34 cellular contexts compared by ENCODE assay signal in genomic region chr11:1408346-1408745, GRCh38. TPM values are rescaled to one million over a fixed set of nuclear protein-coding genes. Genes with fewer than 3 reads are reported as not detected.
"Had no signal": no experiment of that assay in that cellular context is flagged by ENCODE, and none has a peak within 500 bp of the region (broad histone marks: within the 10 kb centered on the region; RNA-seq: fewer than 3 reads in every experiment).

No MANE protein-coding gene starts in this region.

- DNase-seq: activated CD4-positive, alpha-beta T cell treated with anti-CD3 and anti-CD28 coated beads for 36 hours; activated CD4-positive, alpha-beta T cell treated with anti-CD3 and anti-CD28 coated beads, Interleukin-2, amount 10 ng/mL, durations not matched to agents 7 days and 5 days; activated CD4-positive, alpha-beta T cell treated with anti-CD3 and anti-CD28 coated beads, Interleukin-2, amount 50 U/mL, for 48 hours; activated CD8-positive, alpha-beta memory T cell treated with anti-CD3 and anti-CD28 coated beads, Interleukin-2, amount 50 U/mL, for 4 hours; activated CD8-positive, alpha-beta T cell treated with anti-CD3 and anti-CD28 coated beads, Interleukin-2, amount 10 ng/mL, durations not matched to agents 7 days and 5 days; activated effector memory CD4-positive, alpha-beta T cell treated with Interleukin-2 at 50 U/mL for 16 hours; activated naive CD4-positive, alpha-beta T cell treated with anti-CD3 and anti-CD28 coated beads, Interleukin-2, amount 10 ng/mL, durations not matched to agents 7 days and 5 days; activated naive CD8-positive, alpha-beta T cell treated with anti-CD3 and anti-CD28 coated beads, Interleukin-2, amount 50 U/mL, for 24 hours; activated T-cell treated with anti-CD3 and anti-CD28 coated beads for 4 hours; activated T-cell treated with anti-CD3 and anti-CD28 coated beads, Interleukin-2, amount 50 U/mL, for 4 hours; aorta; Kasumi-1; KG1; MG63; NCI-H1048; NCI-H1105 treated with DMSO at 0.1 percent for 48 hours; NCI-H1436; NCI-H1694; NCI-H1930; NCI-H2081 treated with DMSO at 0.1 percent for 48 hours; NCI-H226; NCI-H446 treated with DMSO at 0.1 percent for 48 hours; NCI-H524; NK-92 treated with Interleukin-12 subunit alpha and Interleukin-12 subunit beta, amount 100 ng/mL, for 24 hours; PC-9; Right ventricle myocardium superior had no signal

- H3K27ac ChIP-seq: breast epithelium, PC-9, RWPE1 had no signal

- ATAC-seq: activated CD4-positive, alpha-beta T cell treated with anti-CD3 and anti-CD28 coated beads for 36 hours; activated CD8-positive, alpha-beta T cell treated with anti-CD3 and anti-CD28 coated beads, Interleukin-2, amount 10 ng/mL, durations not matched to agents 7 days and 5 days; activated naive CD8-positive, alpha-beta T cell treated with anti-CD3 and anti-CD28 coated beads, Interleukin-2, amount 50 U/mL, for 24 hours; activated T-cell treated with anti-CD3 and anti-CD28 coated beads, Interleukin-2, amount 50 U/mL, for 4 hours; HepG2 had no signal

- H3K27me3 Mint-ChIP-seq: activated CD4-positive, alpha-beta T cell treated with anti-CD3 and anti-CD28 coated beads for 36 hours; activated CD4-positive, alpha-beta T cell treated with anti-CD3 and anti-CD28 coated beads, Interleukin-2, amount 10 ng/mL, durations not matched to agents 7 days and 5 days; activated naive CD4-positive, alpha-beta T cell treated with anti-CD3 and anti-CD28 coated beads, Interleukin-2, amount 10 ng/mL, durations not matched to agents 7 days and 5 days; activated naive CD8-positive, alpha-beta T cell; activated naive CD8-positive, alpha-beta T cell treated with anti-CD3 and anti-CD28 coated beads, Interleukin-2, amount 50 U/mL, for 24 hours had no signal

- H3K4me3 ChIP-seq: breast epithelium, MG63, PC-9 had no signal

- H3K4me1 ChIP-seq: breast epithelium had no signal

- H3K36me3 ChIP-seq: breast epithelium, MG63 had no signal

- H3K9me3 ChIP-seq: breast epithelium, MG63 had no signal

- H3K27me3 ChIP-seq: MG63 had no signal

- H3K9me3 Mint-ChIP-seq: activated CD4-positive, alpha-beta T cell treated with anti-CD3 and anti-CD28 coated beads, Interleukin-2, amount 10 ng/mL, durations not matched to agents 7 days and 5 days; activated naive CD4-positive, alpha-beta T cell treated with anti-CD3 and anti-CD28 coated beads, Interleukin-2, amount 10 ng/mL, durations not matched to agents 7 days and 5 days; activated naive CD8-positive, alpha-beta T cell treated with anti-CD3 and anti-CD28 coated beads, Interleukin-2, amount 50 U/mL, for 24 hours; activated T-cell treated with anti-CD3 and anti-CD28 coated beads, Interleukin-2, amount 50 U/mL, for 4 hours; activated T-helper 1 cell treated with anti-CD3 and anti-CD28 coated beads, Interleukin-12 subunit alpha, Interleukin-12 subunit beta, Interleukin-2, Interleukin-4 antibody, amounts not matched to agents 30 ng/mL and 10 ng/mL and 1 ng/mL, durations not matched to agents 14 hours and 24 hours and 36 hours; T-helper 1 cell treated with Interleukin-12 subunit alpha and Interleukin-12 subunit beta and Interleukin-4 antibody, amounts not matched to agents 30 μg/mL and 1 μg/mL, for 36 hours; T-helper 2 cell treated with Interferon-gamma antibody and Interleukin-4, amounts not matched to agents 5 μg/mL and 100 μg/mL, for 36 hours had no signal

- H3K36me3 Mint-ChIP-seq: activated naive CD4-positive, alpha-beta T cell treated with anti-CD3 and anti-CD28 coated beads, Interleukin-2, amount 10 ng/mL, durations not matched to agents 7 days and 5 days; activated naive CD8-positive, alpha-beta T cell had no signal

- H3K4me1 Mint-ChIP-seq: activated CD4-positive, alpha-beta T cell treated with anti-CD3 and anti-CD28 coated beads for 36 hours; activated CD4-positive, alpha-beta T cell treated with anti-CD3 and anti-CD28 coated beads, Interleukin-2, amount 10 ng/mL, durations not matched to agents 7 days and 5 days; activated naive CD4-positive, alpha-beta T cell treated with anti-CD3 and anti-CD28 coated beads, Interleukin-2, amount 10 ng/mL, durations not matched to agents 7 days and 5 days; activated naive CD8-positive, alpha-beta T cell treated with anti-CD3 and anti-CD28 coated beads, Interleukin-2, amount 50 U/mL, for 24 hours had no signal

- H3K4me3 Mint-ChIP-seq: activated CD4-positive, alpha-beta T cell treated with anti-CD3 and anti-CD28 coated beads for 36 hours; activated CD4-positive, alpha-beta T cell treated with anti-CD3 and anti-CD28 coated beads, Interleukin-2, amount 10 ng/mL, durations not matched to agents 7 days and 5 days; activated CD8-positive, alpha-beta T cell treated with anti-CD3 and anti-CD28 coated beads, Interleukin-2, amount 10 ng/mL, durations not matched to agents 7 days and 5 days; activated naive CD4-positive, alpha-beta T cell treated with anti-CD3 and anti-CD28 coated beads, Interleukin-2, amount 10 ng/mL, durations not matched to agents 7 days and 5 days; activated naive CD8-positive, alpha-beta T cell; activated naive CD8-positive, alpha-beta T cell treated with anti-CD3 and anti-CD28 coated beads, Interleukin-2, amount 50 U/mL, for 24 hours; activated T-cell treated with anti-CD3 and anti-CD28 coated beads, Interleukin-2, amount 50 U/mL, for 4 hours; activated T-helper 1 cell treated with anti-CD3 and anti-CD28 coated beads, Interleukin-12 subunit alpha, Interleukin-12 subunit beta, Interleukin-2, Interleukin-4 antibody, amounts not matched to agents 30 ng/mL and 10 ng/mL and 1 ng/mL, durations not matched to agents 14 hours and 24 hours and 36 hours; T-helper 1 cell treated with Interleukin-12 subunit alpha and Interleukin-12 subunit beta and Interleukin-4 antibody, amounts not matched to agents 30 μg/mL and 1 μg/mL, for 36 hours; T-helper 2 cell treated with Interferon-gamma antibody and Interleukin-4, amounts not matched to agents 5 μg/mL and 100 μg/mL, for 36 hours had no signal

- H3K27ac Mint-ChIP-seq: activated CD4-positive, alpha-beta T cell treated with anti-CD3 and anti-CD28 coated beads for 36 hours; activated CD4-positive, alpha-beta T cell treated with anti-CD3 and anti-CD28 coated beads, Interleukin-2, amount 10 ng/mL, durations not matched to agents 7 days and 5 days; activated CD8-positive, alpha-beta T cell treated with anti-CD3 and anti-CD28 coated beads, Interleukin-2, amount 10 ng/mL, durations not matched to agents 7 days and 5 days; activated naive CD4-positive, alpha-beta T cell treated with anti-CD3 and anti-CD28 coated beads, Interleukin-2, amount 10 ng/mL, durations not matched to agents 7 days and 5 days; activated naive CD8-positive, alpha-beta T cell; activated naive CD8-positive, alpha-beta T cell treated with anti-CD3 and anti-CD28 coated beads, Interleukin-2, amount 50 U/mL, for 24 hours; activated T-helper 1 cell treated with anti-CD3 and anti-CD28 coated beads, Interleukin-12 subunit alpha, Interleukin-12 subunit beta, Interleukin-2, Interleukin-4 antibody, amounts not matched to agents 30 ng/mL and 10 ng/mL and 1 ng/mL, durations not matched to agents 14 hours and 24 hours and 36 hours; T-helper 1 cell treated with Interleukin-12 subunit alpha and Interleukin-12 subunit beta and Interleukin-4 antibody, amounts not matched to agents 30 μg/mL and 1 μg/mL, for 36 hours; T-helper 2 cell treated with Interferon-gamma antibody and Interleukin-4, amounts not matched to agents 5 μg/mL and 100 μg/mL, for 36 hours had no signal

RNA-seq across cellular contexts. Expression of gene BRSK2, which starts 18.6 kb away (rescaled TPM):
- total RNA-seq: activated CD4-positive, alpha-beta T cell treated with anti-CD3 and anti-CD28 coated beads, Interleukin-2, amount 10 ng/mL, durations not matched to agents 7 days and 5 days; OCI-LY7 had no signal
